ENCODE assay signal across 12 cellular contexts in the genomic region with DNA sequence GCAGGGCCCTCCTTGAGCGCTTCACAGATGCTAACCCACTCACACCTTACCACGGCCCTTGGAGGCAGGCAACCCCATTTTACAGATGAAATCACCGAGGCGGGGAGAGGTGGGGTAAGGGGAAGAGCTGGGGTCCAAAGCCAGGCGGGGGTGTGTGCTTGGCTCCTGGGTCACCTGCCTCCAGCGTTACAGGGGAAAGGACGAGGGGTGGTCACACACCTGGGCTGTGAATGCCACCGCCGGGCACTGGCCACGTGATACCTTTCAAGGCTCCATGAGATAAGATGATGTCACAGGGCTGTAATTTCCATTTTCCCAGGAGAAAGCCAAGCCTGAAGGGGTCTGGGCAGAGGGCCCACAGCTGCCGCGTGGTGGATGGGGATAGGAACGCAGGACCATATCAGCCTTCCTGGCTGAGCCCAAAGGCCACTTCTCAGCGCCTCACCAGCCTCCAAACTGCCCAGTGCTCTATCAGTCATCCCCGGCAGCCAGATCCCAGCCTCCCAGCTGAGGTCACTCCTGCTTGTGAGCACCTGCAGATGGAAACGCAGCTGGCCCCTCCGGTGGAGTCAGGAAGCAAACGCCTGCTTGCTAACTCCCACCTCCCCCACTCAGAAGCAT.
DNase-seq lines count a peak whose midpoint lies in the region; ATAC-seq and TF ChIP-seq lines count a peak whose summit lies in the region.
"Had no signal": no experiment of that assay in that cellular context is flagged by ENCODE, and none has a peak within 500 bp of the region (broad histone marks: within the 10 kb centered on the region; RNA-seq: fewer than 3 reads in every experiment).

No MANE protein-coding gene starts in this region.

- no peak overlapping the region for H3K4me3 Mint-ChIP-seq in stimulated activated naive CD8-positive, alpha-beta T cell treated with anti-CD3 and anti-CD28 coated beads, Interleukin-15, amount 100 ng/mL, for 72 hours
- H3K4me3 Mint-ChIP-seq: activated CD4-positive, alpha-beta memory T cell treated with anti-CD3 and anti-CD28 coated beads for 36 hours; activated naive CD4-positive, alpha-beta T cell treated with anti-CD3 and anti-CD28 coated beads, Interleukin-2, amount 50 U/mL, for 24 hours; naive thymus-derived CD4-positive, alpha-beta T cell had no signal

- no peak overlapping the region for H3K27ac Mint-ChIP-seq in stimulated activated naive CD8-positive, alpha-beta T cell treated with anti-CD3 and anti-CD28 coated beads, Interleukin-15, amount 100 ng/mL, for 72 hours
- H3K27ac Mint-ChIP-seq: activated CD4-positive, alpha-beta memory T cell treated with anti-CD3 and anti-CD28 coated beads for 36 hours; activated naive CD4-positive, alpha-beta T cell treated with anti-CD3 and anti-CD28 coated beads, Interleukin-2, amount 50 U/mL, for 24 hours; naive thymus-derived CD4-positive, alpha-beta T cell had no signal

- ATAC-seq in GM18868 (IDR thresholded peaks at IDR 0.05; ENCODE audit: unreplicated experiment): no peak
- no peak for ATAC-seq in stimulated activated naive CD8-positive, alpha-beta T cell treated with anti-CD3 and anti-CD28 coated beads, Interleukin-15, amount 100 ng/mL, for 72 hours
- ATAC-seq: naive thymus-derived CD4-positive, alpha-beta T cell had no signal

- peaks cover 0 to 4% of the 10 kb centered on the region in 2 donors for H3K9me3 Mint-ChIP-seq in stimulated activated naive CD8-positive, alpha-beta T cell treated with anti-CD3 and anti-CD28 coated beads, Interleukin-15, amount 100 ng/mL, for 72 hours
- H3K9me3 Mint-ChIP-seq: activated CD4-positive, alpha-beta memory T cell treated with anti-CD3 and anti-CD28 coated beads for 36 hours; activated naive CD4-positive, alpha-beta T cell treated with anti-CD3 and anti-CD28 coated beads, Interleukin-2, amount 50 U/mL, for 24 hours had no signal

- H3K4me1 Mint-ChIP-seq in stimulated activated naive CD8-positive, alpha-beta T cell treated with anti-CD3 and anti-CD28 coated beads, Interleukin-15, amount 100 ng/mL, for 72 hours: peaks cover 12% of the 10 kb centered on the region
- H3K4me1 Mint-ChIP-seq: activated naive CD4-positive, alpha-beta T cell treated with anti-CD3 and anti-CD28 coated beads, Interleukin-2, amount 50 U/mL, for 24 hours had no signal

- in situ Hi-C loops in GM13977 (cut with MboI; ENCODE audit: low pct_unique_long_range_greater_than_20kb, low sequenced_read_pairs, unreplicated experiment): no loop called here

- no peak for TF ChIP-seq CTCF in GM13977 (IDR thresholded peaks at IDR 0.05; ENCODE audit: extremely low read depth, insufficient read depth, missing control alignments)

- DNase-seq in NCI-H1436 (lab: John Stamatoyannopoulos, UW) (peak; percentile 24), NCI-H1436 treated with DMSO at 0.1 percent for 48 hours (lab: John Stamatoyannopoulos, UW) (no peak), NCI-H1694 (lab: John Stamatoyannopoulos, UW) (peak; percentile 42), SHP77 (lab: John Stamatoyannopoulos, UW) (peak; percentile 80 to 85), lung microvascular endothelial cell (ENCODE audit: low read depth in 2 of 2) (peak; percentile 43 to 97), GM13977 (ENCODE audit: low spot score) (no peak)
- no peak for DNase-seq in stimulated activated naive CD8-positive, alpha-beta T cell treated with anti-CD3 and anti-CD28 coated beads, Interleukin-15, amount 100 ng/mL, for 72 hours
- DNase-seq: activated CD4-positive, alpha-beta memory T cell treated with anti-CD3 and anti-CD28 coated beads for 36 hours; DND-41; naive thymus-derived CD4-positive, alpha-beta T cell had no signal

- peaks cover 7% of the 10 kb centered on the region for H3K27me3 Mint-ChIP-seq in stimulated activated naive CD8-positive, alpha-beta T cell treated with anti-CD3 and anti-CD28 coated beads, Interleukin-15, amount 100 ng/mL, for 72 hours

Comparison
In these comparisons a context has a peak if more than half of its experiments do, and no peak if none do; other contexts are left out.
1. DNase-seq: peak in NCI-H1436 (single experiment), NCI-H1694 (single experiment), SHP77 (2 of 2) and lung microvascular endothelial cell (2 of 2); none in NCI-H1436 treated with DMSO at 0.1 percent for 48 hours (single experiment), GM13977 (single experiment) and stimulated activated naive CD8-positive, alpha-beta T cell treated with anti-CD3 and anti-CD28 coated beads, Interleukin-15, amount 100 ng/mL, for 72 hours (0 of 2).